2 cellular contexts compared by ENCODE assay signal in the genomic region with DNA sequence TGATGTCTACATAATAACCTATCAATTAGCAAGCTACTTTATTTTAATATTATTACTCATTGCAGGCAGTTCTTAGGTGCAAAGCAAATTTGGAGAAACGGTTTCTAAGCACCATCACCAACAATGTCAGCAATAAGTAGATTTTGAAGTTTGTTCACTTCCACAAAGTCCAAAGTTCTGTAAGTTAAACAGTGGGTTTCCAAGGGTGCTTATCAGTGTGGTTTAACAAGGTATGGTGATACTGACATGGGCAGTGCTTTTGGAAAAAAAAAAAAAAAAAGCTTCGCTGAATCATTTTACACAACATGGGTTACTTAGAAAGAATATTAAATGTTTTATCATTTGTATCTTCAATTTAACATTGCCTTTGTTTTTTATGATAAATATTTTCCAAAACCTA.
TF ChIP-seq lines count a peak whose summit lies in the region.

No MANE protein-coding gene starts in this region.

TF ChIP-seq in K562, 482 proteins besides CTCF, POLR2A, EP300 and RAD21:
- TF ChIP-seq, protein P1, sequence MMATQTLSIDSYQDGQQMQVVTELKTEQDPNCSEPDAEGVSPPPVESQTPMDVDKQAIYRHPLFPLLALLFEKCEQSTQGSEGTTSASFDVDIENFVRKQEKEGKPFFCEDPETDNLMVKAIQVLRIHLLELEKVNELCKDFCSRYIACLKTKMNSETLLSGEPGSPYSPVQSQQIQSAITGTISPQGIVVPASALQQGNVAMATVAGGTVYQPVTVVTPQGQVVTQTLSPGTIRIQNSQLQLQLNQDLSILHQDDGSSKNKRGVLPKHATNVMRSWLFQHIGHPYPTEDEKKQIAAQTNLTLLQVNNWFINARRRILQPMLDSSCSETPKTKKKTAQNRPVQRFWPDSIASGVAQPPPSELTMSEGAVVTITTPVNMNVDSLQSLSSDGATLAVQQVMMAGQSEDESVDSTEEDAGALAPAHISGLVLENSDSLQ (IDR thresholded peaks at IDR 0.05): no peak
- TF ChIP-seq ESRRB (CRISPR knock-in tag; IDR thresholded peaks at IDR 0.05; ENCODE audit: borderline replicate concordance) (no peak), ATF7 (IDR thresholded peaks at IDR 0.05) (no peak), MYC (IDR thresholded peaks at IDR 0.05; ENCODE audit: low read depth, low read length) (no peak), MYC (CRISPR knock-in tag; IDR thresholded peaks at IDR 0.05; ENCODE audit: borderline replicate concordance, low read depth) (no peak), HDGF (IDR thresholded peaks at IDR 0.05) (no peak), BDP1 (IDR thresholded peaks at IDR 0.05; ENCODE audit: insufficient read depth, insufficient read length) (no peak)
TF ChIP-seq in K562: peak in this region for 0.

TF ChIP-seq in HepG2, 621 proteins besides CTCF, POLR2A, EP300 and RAD21 (continues in another document):
- TF ChIP-seq TCF7 (IDR thresholded peaks at IDR 0.05; ENCODE audit: low read depth): no peak
- TF ChIP-seq, protein P2, sequence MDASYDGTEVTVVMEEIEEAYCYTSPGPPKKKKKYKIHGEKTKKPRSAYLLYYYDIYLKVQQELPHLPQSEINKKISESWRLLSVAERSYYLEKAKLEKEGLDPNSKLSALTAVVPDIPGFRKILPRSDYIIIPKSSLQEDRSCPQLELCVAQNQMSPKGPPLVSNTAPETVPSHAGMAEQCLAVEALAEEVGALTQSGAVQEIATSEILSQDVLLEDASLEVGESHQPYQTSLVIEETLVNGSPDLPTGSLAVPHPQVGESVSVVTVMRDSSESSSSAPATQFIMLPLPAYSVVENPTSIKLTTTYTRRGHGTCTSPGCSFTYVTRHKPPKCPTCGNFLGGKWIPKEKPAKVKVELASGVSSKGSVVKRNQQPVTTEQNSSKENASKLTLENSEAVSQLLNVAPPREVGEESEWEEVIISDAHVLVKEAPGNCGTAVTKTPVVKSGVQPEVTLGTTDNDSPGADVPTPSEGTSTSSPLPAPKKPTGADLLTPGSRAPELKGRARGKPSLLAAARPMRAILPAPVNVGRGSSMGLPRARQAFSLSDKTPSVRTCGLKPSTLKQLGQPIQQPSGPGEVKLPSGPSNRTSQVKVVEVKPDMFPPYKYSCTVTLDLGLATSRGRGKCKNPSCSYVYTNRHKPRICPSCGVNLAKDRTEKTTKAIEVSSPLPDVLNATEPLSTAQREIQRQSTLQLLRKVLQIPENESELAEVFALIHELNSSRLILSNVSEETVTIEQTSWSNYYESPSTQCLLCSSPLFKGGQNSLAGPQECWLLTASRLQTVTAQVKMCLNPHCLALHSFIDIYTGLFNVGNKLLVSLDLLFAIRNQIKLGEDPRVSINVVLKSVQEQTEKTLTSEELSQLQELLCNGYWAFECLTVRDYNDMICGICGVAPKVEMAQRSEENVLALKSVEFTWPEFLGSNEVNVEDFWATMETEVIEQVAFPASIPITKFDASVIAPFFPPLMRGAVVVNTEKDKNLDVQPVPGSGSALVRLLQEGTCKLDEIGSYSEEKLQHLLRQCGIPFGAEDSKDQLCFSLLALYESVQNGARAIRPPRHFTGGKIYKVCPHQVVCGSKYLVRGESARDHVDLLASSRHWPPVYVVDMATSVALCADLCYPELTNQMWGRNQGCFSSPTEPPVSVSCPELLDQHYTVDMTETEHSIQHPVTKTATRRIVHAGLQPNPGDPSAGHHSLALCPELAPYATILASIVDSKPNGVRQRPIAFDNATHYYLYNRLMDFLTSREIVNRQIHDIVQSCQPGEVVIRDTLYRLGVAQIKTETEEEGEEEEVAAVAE (CRISPR knock-in tag; IDR thresholded peaks at IDR 0.05; ENCODE audit: borderline replicate concordance): no peak
- TF ChIP-seq HDAC1 (CRISPR knock-in tag; IDR thresholded peaks at IDR 0.05): no peak
- TF ChIP-seq, protein P3, sequence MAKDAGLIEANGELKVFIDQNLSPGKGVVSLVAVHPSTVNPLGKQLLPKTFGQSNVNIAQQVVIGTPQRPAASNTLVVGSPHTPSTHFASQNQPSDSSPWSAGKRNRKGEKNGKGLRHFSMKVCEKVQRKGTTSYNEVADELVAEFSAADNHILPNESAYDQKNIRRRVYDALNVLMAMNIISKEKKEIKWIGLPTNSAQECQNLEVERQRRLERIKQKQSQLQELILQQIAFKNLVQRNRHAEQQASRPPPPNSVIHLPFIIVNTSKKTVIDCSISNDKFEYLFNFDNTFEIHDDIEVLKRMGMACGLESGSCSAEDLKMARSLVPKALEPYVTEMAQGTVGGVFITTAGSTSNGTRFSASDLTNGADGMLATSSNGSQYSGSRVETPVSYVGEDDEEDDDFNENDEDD (CRISPR knock-in tag; IDR thresholded peaks at IDR 0.05; ENCODE audit: borderline replicate concordance): no peak
- no peak for TF ChIP-seq ZNF34 (CRISPR knock-in tag; IDR thresholded peaks at IDR 0.05; ENCODE audit: borderline replicate concordance)
- TF ChIP-seq ZBTB42 (CRISPR knock-in tag; IDR thresholded peaks at IDR 0.05): no peak
- TF ChIP-seq EHMT2 (IDR thresholded peaks at IDR 0.05; ENCODE audit: borderline replicate concordance, low read depth, low read length): peak; percentile 50; the same call in 1 of the 2 replicates
- TF ChIP-seq MAFF (IDR thresholded peaks at IDR 0.05; ENCODE audit: low read depth, low read length): peak; percentile 7; the same call in 1 of the 2 replicates
- no peak for TF ChIP-seq ISL2 (CRISPR knock-in tag; IDR thresholded peaks at IDR 0.05)
- TF ChIP-seq ZNF17 (CRISPR knock-in tag; IDR thresholded peaks at IDR 0.05): no peak
- no peak for TF ChIP-seq DMAP1 (CRISPR knock-in tag; IDR thresholded peaks at IDR 0.05)
- TF ChIP-seq, protein P4, sequence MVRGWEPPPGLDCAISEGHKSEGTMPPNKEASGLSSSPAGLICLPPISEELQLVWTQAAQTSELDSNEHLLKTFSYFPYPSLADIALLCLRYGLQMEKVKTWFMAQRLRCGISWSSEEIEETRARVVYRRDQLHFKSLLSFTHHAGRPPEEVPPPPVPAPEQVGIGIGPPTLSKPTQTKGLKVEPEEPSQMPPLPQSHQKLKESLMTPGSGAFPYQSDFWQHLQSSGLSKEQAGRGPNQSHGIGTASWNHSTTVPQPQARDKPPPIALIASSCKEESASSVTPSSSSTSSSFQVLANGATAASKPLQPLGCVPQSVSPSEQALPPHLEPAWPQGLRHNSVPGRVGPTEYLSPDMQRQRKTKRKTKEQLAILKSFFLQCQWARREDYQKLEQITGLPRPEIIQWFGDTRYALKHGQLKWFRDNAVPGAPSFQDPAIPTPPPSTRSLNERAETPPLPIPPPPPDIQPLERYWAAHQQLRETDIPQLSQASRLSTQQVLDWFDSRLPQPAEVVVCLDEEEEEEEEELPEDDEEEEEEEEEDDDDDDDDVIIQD (CRISPR knock-in tag; IDR thresholded peaks at IDR 0.05; ENCODE audit: low read depth): no peak
- peak; percentile 30; the same call in 1 of the 2 replicates for TF ChIP-seq ZNF629 (CRISPR knock-in tag; conservative IDR thresholded peaks at IDR 0.05)
- no peak for TF ChIP-seq XRCC5 (optimal IDR thresholded peaks at IDR 0.05; ENCODE audit: low read length)
- TF ChIP-seq, protein P5, sequence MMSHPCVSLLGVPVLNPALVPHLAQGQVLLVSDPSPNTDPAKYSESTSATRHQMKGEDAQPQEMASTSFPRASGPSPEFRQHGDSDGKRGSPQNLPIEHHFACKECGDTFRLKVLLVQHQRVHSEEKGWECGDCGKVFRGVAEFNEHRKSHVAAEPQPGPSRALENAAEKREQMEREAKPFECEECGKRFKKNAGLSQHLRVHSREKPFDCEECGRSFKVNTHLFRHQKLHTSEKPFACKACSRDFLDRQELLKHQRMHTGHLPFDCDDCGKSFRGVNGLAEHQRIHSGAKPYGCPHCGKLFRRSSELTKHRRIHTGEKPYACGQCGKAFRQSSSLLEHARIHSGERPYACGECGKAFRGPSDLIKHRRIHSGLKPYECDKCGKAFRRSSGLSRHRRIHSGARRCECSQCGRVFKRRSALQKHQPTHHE (CRISPR knock-in tag; IDR thresholded peaks at IDR 0.05; ENCODE audit: borderline replicate concordance): no peak
- TF ChIP-seq MYNN (CRISPR knock-in tag; IDR thresholded peaks at IDR 0.05; ENCODE audit: low read depth): no peak
- no peak for TF ChIP-seq ZNF672 (CRISPR knock-in tag; IDR thresholded peaks at IDR 0.05)
- TF ChIP-seq, protein P6, sequence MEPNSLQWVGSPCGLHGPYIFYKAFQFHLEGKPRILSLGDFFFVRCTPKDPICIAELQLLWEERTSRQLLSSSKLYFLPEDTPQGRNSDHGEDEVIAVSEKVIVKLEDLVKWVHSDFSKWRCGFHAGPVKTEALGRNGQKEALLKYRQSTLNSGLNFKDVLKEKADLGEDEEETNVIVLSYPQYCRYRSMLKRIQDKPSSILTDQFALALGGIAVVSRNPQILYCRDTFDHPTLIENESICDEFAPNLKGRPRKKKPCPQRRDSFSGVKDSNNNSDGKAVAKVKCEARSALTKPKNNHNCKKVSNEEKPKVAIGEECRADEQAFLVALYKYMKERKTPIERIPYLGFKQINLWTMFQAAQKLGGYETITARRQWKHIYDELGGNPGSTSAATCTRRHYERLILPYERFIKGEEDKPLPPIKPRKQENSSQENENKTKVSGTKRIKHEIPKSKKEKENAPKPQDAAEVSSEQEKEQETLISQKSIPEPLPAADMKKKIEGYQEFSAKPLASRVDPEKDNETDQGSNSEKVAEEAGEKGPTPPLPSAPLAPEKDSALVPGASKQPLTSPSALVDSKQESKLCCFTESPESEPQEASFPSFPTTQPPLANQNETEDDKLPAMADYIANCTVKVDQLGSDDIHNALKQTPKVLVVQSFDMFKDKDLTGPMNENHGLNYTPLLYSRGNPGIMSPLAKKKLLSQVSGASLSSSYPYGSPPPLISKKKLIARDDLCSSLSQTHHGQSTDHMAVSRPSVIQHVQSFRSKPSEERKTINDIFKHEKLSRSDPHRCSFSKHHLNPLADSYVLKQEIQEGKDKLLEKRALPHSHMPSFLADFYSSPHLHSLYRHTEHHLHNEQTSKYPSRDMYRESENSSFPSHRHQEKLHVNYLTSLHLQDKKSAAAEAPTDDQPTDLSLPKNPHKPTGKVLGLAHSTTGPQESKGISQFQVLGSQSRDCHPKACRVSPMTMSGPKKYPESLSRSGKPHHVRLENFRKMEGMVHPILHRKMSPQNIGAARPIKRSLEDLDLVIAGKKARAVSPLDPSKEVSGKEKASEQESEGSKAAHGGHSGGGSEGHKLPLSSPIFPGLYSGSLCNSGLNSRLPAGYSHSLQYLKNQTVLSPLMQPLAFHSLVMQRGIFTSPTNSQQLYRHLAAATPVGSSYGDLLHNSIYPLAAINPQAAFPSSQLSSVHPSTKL (CRISPR knock-in tag; IDR thresholded peaks at IDR 0.05): peak; percentile 28; the same call in 1 of the 2 replicates
- no peak for TF ChIP-seq ZBTB38 (CRISPR knock-in tag; IDR thresholded peaks at IDR 0.05)
- TF ChIP-seq, protein P7, sequence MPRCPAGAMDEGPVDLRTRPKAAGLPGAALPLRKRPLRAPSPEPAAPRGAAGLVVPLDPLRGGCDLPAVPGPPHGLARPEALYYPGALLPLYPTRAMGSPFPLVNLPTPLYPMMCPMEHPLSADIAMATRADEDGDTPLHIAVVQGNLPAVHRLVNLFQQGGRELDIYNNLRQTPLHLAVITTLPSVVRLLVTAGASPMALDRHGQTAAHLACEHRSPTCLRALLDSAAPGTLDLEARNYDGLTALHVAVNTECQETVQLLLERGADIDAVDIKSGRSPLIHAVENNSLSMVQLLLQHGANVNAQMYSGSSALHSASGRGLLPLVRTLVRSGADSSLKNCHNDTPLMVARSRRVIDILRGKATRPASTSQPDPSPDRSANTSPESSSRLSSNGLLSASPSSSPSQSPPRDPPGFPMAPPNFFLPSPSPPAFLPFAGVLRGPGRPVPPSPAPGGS (CRISPR knock-in tag; IDR thresholded peaks at IDR 0.05): no peak
- TF ChIP-seq, protein P8, sequence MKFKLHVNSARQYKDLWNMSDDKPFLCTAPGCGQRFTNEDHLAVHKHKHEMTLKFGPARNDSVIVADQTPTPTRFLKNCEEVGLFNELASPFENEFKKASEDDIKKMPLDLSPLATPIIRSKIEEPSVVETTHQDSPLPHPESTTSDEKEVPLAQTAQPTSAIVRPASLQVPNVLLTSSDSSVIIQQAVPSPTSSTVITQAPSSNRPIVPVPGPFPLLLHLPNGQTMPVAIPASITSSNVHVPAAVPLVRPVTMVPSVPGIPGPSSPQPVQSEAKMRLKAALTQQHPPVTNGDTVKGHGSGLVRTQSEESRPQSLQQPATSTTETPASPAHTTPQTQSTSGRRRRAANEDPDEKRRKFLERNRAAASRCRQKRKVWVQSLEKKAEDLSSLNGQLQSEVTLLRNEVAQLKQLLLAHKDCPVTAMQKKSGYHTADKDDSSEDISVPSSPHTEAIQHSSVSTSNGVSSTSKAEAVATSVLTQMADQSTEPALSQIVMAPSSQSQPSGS (CRISPR knock-in tag; IDR thresholded peaks at IDR 0.05): no peak
- TF ChIP-seq GATAD2A (CRISPR knock-in tag; IDR thresholded peaks at IDR 0.05): 0 out of 2 replicates have a peak, but pooled peaks have one; percentile 13
- TF ChIP-seq ZNF75D (CRISPR knock-in tag; IDR thresholded peaks at IDR 0.05; ENCODE audit: borderline replicate concordance): no peak
- 0 out of 2 replicates have a peak, but pooled peaks have one; percentile 45 for TF ChIP-seq MIXL1 (CRISPR knock-in tag; IDR thresholded peaks at IDR 0.05)
- TF ChIP-seq HMG20A (CRISPR knock-in tag; IDR thresholded peaks at IDR 0.05; ENCODE audit: borderline replicate concordance): peak; percentile 26; the same call in 1 of the 2 replicates
- TF ChIP-seq ZBTB8A (CRISPR knock-in tag; IDR thresholded peaks at IDR 0.05; ENCODE audit: borderline replicate concordance, low read depth): no peak
- TF ChIP-seq HNF4A (CRISPR knock-in tag; IDR thresholded peaks at IDR 0.05): peak; percentile 78
- TF ChIP-seq, protein P9, sequence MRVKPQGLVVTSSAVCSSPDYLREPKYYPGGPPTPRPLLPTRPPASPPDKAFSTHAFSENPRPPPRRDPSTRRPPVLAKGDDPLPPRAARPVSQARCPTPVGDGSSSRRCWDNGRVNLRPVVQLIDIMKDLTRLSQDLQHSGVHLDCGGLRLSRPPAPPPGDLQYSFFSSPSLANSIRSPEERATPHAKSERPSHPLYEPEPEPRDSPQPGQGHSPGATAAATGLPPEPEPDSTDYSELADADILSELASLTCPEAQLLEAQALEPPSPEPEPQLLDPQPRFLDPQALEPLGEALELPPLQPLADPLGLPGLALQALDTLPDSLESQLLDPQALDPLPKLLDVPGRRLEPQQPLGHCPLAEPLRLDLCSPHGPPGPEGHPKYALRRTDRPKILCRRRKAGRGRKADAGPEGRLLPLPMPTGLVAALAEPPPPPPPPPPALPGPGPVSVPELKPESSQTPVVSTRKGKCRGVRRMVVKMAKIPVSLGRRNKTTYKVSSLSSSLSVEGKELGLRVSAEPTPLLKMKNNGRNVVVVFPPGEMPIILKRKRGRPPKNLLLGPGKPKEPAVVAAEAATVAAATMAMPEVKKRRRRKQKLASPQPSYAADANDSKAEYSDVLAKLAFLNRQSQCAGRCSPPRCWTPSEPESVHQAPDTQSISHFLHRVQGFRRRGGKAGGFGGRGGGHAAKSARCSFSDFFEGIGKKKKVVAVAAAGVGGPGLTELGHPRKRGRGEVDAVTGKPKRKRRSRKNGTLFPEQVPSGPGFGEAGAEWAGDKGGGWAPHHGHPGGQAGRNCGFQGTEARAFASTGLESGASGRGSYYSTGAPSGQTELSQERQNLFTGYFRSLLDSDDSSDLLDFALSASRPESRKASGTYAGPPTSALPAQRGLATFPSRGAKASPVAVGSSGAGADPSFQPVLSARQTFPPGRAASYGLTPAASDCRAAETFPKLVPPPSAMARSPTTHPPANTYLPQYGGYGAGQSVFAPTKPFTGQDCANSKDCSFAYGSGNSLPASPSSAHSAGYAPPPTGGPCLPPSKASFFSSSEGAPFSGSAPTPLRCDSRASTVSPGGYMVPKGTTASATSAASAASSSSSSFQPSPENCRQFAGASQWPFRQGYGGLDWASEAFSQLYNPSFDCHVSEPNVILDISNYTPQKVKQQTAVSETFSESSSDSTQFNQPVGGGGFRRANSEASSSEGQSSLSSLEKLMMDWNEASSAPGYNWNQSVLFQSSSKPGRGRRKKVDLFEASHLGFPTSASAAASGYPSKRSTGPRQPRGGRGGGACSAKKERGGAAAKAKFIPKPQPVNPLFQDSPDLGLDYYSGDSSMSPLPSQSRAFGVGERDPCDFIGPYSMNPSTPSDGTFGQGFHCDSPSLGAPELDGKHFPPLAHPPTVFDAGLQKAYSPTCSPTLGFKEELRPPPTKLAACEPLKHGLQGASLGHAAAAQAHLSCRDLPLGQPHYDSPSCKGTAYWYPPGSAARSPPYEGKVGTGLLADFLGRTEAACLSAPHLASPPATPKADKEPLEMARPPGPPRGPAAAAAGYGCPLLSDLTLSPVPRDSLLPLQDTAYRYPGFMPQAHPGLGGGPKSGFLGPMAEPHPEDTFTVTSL (CRISPR knock-in tag; IDR thresholded peaks at IDR 0.05; ENCODE audit: borderline replicate concordance): peak; percentile 56; the same call in 1 of the 2 replicates
